14 cellular contexts compared by ENCODE assay signal in genomic region chr17:42687707-42688275, GRCh38. TPM values are rescaled to one million over a fixed set of nuclear protein-coding genes. Genes with fewer than 3 reads are reported as not detected.
DNase-seq lines count a peak whose midpoint lies in the region; ATAC-seq and TF ChIP-seq lines count a peak whose summit lies in the region.
"Had no signal": no experiment of that assay in that cellular context is flagged by ENCODE, and none has a peak within 500 bp of the region (broad histone marks: within the 10 kb centered on the region; RNA-seq: fewer than 3 reads in every experiment).

No MANE protein-coding gene starts in this region.

- no peaks in the 10 kb centered on the region for H3K9me3 Mint-ChIP-seq in endothelial cell (ENCODE audit: unreplicated experiment)
- H3K9me3 Mint-ChIP-seq: CD8-positive, alpha-beta memory T cell had no signal

- no peak for TF ChIP-seq CTCF in SK-N-SH (IDR thresholded peaks at IDR 0.05)
- no peak for TF ChIP-seq CTCF in endothelial cell (IDR thresholded peaks at IDR 0.05; ENCODE audit: unreplicated experiment)

- H3F3A ChIP-seq in SK-N-SH (replicated peaks; ENCODE audit: insufficient read depth) = no peaks in the 10 kb centered on the region

- H3K79me2 ChIP-seq in SK-N-SH (ENCODE audit: insufficient read depth) = peaks cover 5% of the 10 kb centered on the region

- TF ChIP-seq RAD21 in SK-N-SH (IDR thresholded peaks at IDR 0.05; ENCODE audit: low read length) = no peak

- POLR2A ChIA-PET in SK-N-SH (lab: Yijun Ruan, JAX) = interaction anchor here (1.2 kb wide), 1 partner anchor 11 kb away, joined by 3 read pairs; the partner anchor contains the start of gene PLEKHH3

- H4K20me1 ChIP-seq in SK-N-SH (ENCODE audit: insufficient read depth) = no peaks in the 10 kb centered on the region

- H3K9me2 ChIP-seq in SK-N-SH = no peaks in the 10 kb centered on the region

- peak overlapping the region; percentile 43 for H2BK5ac ChIP-seq in neuronal stem cell (ENCODE audit: low read length)

- H3K79me1 ChIP-seq in neuronal stem cell (ENCODE audit: low read depth, low read length) = peaks cover 1% of the 10 kb centered on the region

- H2BK12ac ChIP-seq in neuronal stem cell (ENCODE audit: low read length) = no peak overlapping the region

- H3K14ac ChIP-seq in neuronal stem cell (ENCODE audit: low read length) = no peak overlapping the region

- H3K4me2 ChIP-seq in SK-N-SH = no peak overlapping the region
- no peak overlapping the region for H3K4me2 ChIP-seq in neuronal stem cell (ENCODE audit: insufficient read depth, low read length, poor library complexity, severe bottlenecking)

- H3K9ac ChIP-seq in SK-N-SH = no peak overlapping the region
- H3K9ac ChIP-seq in neuronal stem cell (ENCODE audit: low read depth, low read length, poor library complexity) = no peak overlapping the region

- H3K9me3 ChIP-seq in SK-N-SH (no peaks in the 10 kb centered on the region), neuronal stem cell (replicated peaks in 1 of 2; ENCODE audit: control insufficient read depth in 2 of 2, insufficient read depth in 1 of 2, low read depth in 1 of 2, low read length in 2 of 2) (peaks cover 0 to 2% of the 10 kb centered on the region in 2 donors)
- H3K9me3 ChIP-seq: Caco-2 had no signal

- H2BK120ac ChIP-seq in neuronal stem cell (ENCODE audit: low read depth, low read length) = no peak overlapping the region

- H3K27ac Mint-ChIP-seq in endothelial cell (ENCODE audit: unreplicated experiment) = peak overlapping the region; percentile 36
- H3K27ac Mint-ChIP-seq: CD14-positive monocyte had no signal

- H4K8ac ChIP-seq in neuronal stem cell (ENCODE audit: low read depth, low read length) = no peak overlapping the region

- H2BK15ac ChIP-seq in neuronal stem cell (ENCODE audit: low read length) = no peak overlapping the region

- H3K4ac ChIP-seq in neuronal stem cell (ENCODE audit: low read length) = no peak overlapping the region

- H3K4me3 ChIP-seq in SK-N-SH (ENCODE audit: low read depth in 2 of 2, low read length in 1 of 2) (no peak overlapping the region), neuronal stem cell (ENCODE audit: low read length in 2 of 2) (no peak overlapping the region)

- CTCF ChIA-PET in SK-N-SH (lab: Yijun Ruan, JAX) = no interaction called here

- H3K36me3 ChIP-seq in SK-N-SH (replicated peaks in 1 of 2; ENCODE audit: control insufficient read depth in 1 of 2, insufficient read depth in 2 of 2, low read length in 1 of 2) = peaks cover 8 to 46% of the 10 kb centered on the region in 2 experiments
- H3K36me3 ChIP-seq in neuronal stem cell (replicated peaks in 1 of 2; ENCODE audit: control insufficient read depth in 2 of 2, insufficient read depth in 2 of 2, low read length in 2 of 2) = peaks cover 37 to 87% of the 10 kb centered on the region in 2 donors

- H3K36me3 Mint-ChIP-seq in endothelial cell (ENCODE audit: low read depth, unreplicated experiment) = peaks cover 14% of the 10 kb centered on the region
- H3K36me3 Mint-ChIP-seq: CD8-positive, alpha-beta memory T cell had no signal

- peak; percentile 20 for DNase-seq in SK-N-SH
- no peak for DNase-seq in endothelial cell (ENCODE audit: low spot score)
- no peak for DNase-seq in neuronal stem cell (ENCODE audit: low spot score)
- no peak for DNase-seq in HuH-7.5 (ENCODE audit: low spot score)
- no peak for DNase-seq in stimulated activated CD4-positive, alpha-beta T cell treated with anti-CD3 and anti-CD28 coated beads, Interleukin-2, amount 100 ng/mL, for 24 hours
- DNase-seq in T-helper 9 cell = no peak
- DNase-seq: Caco-2; CD8-positive, alpha-beta memory T cell; DND-41; GF-D8; IMR-90 had no signal

- H3K27ac ChIP-seq in SK-N-SH (ENCODE audit: low read depth in 2 of 2, low read length in 1 of 2) = no peak overlapping the region
- H3K27ac ChIP-seq in neuronal stem cell (replicated peaks; ENCODE audit: low read length) = no peak overlapping the region
- H3K27ac ChIP-seq: 22Rv1 had no signal

- TF ChIP-seq EP300 in SK-N-SH (IDR thresholded peaks at IDR 0.05; ENCODE audit: borderline replicate concordance in 1 of 2, low read depth in 1 of 2, low read length in 1 of 2) = no peak

- WGBS in SK-N-SH (ENCODE audit: low lambda C conversion rate) = 96% methylated on average over 26 of the region's 27 CpGs
- WGBS in neuronal stem cell (ENCODE audit: extremely low coverage in 2 of 2, insufficient read length in 2 of 2, insufficient replicate concordance in 1 of 2), 2 donors = no CpG with 5 or more reads among the region's 27 CpGs

- H3K27me3 Mint-ChIP-seq in endothelial cell (ENCODE audit: unreplicated experiment) = peaks cover 23% of the 10 kb centered on the region

- no peak for ATAC-seq in SK-N-SH treated with all-trans-retinoic acid at 6 μM for 48 hours

- no peak overlapping the region for H3K23ac ChIP-seq in neuronal stem cell (ENCODE audit: low read depth, low read length, poor library complexity)

- no peak overlapping the region for H2AFZ ChIP-seq in SK-N-SH (ENCODE audit: low read depth)
- H2AFZ ChIP-seq in neuronal stem cell (ENCODE audit: low read length) = no peak overlapping the region

- peaks cover 0 to 10% of the 10 kb centered on the region in 2 experiments; a peak in 1 of 4 replicates for H3K4me1 ChIP-seq in SK-N-SH (ENCODE audit: control insufficient read depth in 1 of 2, insufficient read depth in 2 of 2, low read depth in 1 of 2, low read length in 1 of 2)
- H3K4me1 ChIP-seq in neuronal stem cell (ENCODE audit: control insufficient read depth in 2 of 2, insufficient read depth in 1 of 2, low read depth in 1 of 2, low read length in 2 of 2) = peaks cover 4 to 6% of the 10 kb centered on the region in 2 donors

- no peak overlapping the region for H3K18ac ChIP-seq in neuronal stem cell (ENCODE audit: low read length)

- H3K4me3 Mint-ChIP-seq in endothelial cell (ENCODE audit: unreplicated experiment) = no peak overlapping the region
- H3K4me3 Mint-ChIP-seq: CD14-positive monocyte; CD8-positive, alpha-beta memory T cell had no signal

- no peak overlapping the region for H4K91ac ChIP-seq in neuronal stem cell (ENCODE audit: low read depth, low read length, poor library complexity)

- H2AK5ac ChIP-seq in neuronal stem cell (ENCODE audit: low read depth, low read length) = no peak overlapping the region

- H3K27me3 ChIP-seq in SK-N-SH (ENCODE audit: insufficient read depth) (no peaks in the 10 kb centered on the region), neuronal stem cell (ENCODE audit: control insufficient read depth in 3 of 3, insufficient read depth in 3 of 3, low read depth in 1 of 3, low read length in 3 of 3) (peaks cover 0 to 3% (median 0%) of the 10 kb centered on the region in 3 experiments)

- H3K4me1 Mint-ChIP-seq in endothelial cell (ENCODE audit: unreplicated experiment) = peaks cover 26% of the 10 kb centered on the region

TF ChIP-seq in SK-N-SH, 30 proteins besides CTCF, POLR2A, EP300 and RAD21 (continues in another document):
- no peak for TF ChIP-seq PBX3 (IDR thresholded peaks at IDR 0.05)
- no peak for TF ChIP-seq FOXJ3 (CRISPR knock-in tag; IDR thresholded peaks at IDR 0.05)

TF ChIP-seq in SK-N-SH treated with all-trans-retinoic acid at 6 μM for 48 hours, 23 proteins besides CTCF, POLR2A, EP300 and RAD21 (continues in another document):
- TF ChIP-seq RARB (CRISPR knock-in tag; IDR thresholded peaks at IDR 0.05) (no peak), ESRRG (CRISPR knock-in tag; IDR thresholded peaks at IDR 0.05) (no peak), PPARA (CRISPR knock-in tag; IDR thresholded peaks at IDR 0.05; ENCODE audit: borderline replicate concordance) (no peak), ZNF8 (CRISPR knock-in tag; IDR thresholded peaks at IDR 0.05) (no peak), ZC3H10 (CRISPR knock-in tag; IDR thresholded peaks at IDR 0.05) (no peak)
- TF ChIP-seq, protein P1, sequence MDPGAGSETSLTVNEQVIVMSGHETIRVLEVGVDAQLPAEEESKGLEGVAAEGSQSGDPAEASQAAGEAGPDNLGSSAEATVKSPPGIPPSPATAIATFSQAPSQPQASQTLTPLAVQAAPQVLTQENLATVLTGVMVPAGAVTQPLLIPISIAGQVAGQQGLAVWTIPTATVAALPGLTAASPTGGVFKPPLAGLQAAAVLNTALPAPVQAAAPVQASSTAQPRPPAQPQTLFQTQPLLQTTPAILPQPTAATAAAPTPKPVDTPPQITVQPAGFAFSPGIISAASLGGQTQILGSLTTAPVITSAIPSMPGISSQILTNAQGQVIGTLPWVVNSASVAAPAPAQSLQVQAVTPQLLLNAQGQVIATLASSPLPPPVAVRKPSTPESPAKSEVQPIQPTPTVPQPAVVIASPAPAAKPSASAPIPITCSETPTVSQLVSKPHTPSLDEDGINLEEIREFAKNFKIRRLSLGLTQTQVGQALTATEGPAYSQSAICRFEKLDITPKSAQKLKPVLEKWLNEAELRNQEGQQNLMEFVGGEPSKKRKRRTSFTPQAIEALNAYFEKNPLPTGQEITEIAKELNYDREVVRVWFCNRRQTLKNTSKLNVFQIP (CRISPR knock-in tag; IDR thresholded peaks at IDR 0.05; ENCODE audit: borderline replicate concordance, low read depth) = no peak

RNA-seq across cellular contexts. Expression of gene CNTNAP1, which starts 5.5 kb away (rescaled TPM):
- polyA plus RNA-seq in SK-N-SH (2012; rRNA removed) = 74.3 and 92.7 TPM in 2 replicates
- polyA plus RNA-seq in SK-N-SH (2012; cell fraction: cytosol; rRNA removed) = 31.9 and 45.9 TPM in 2 replicates
- 213 and 214 TPM in 2 replicates for polyA plus RNA-seq in SK-N-SH (2012; cell fraction: nucleus; rRNA removed)
- 8.9 TPM for total RNA-seq in endothelial cell (ENCODE audit: unreplicated experiment)
- 6.1 TPM for polyA plus RNA-seq in neuronal stem cell (2013, experiment 1 of 2)
- 5.9 TPM for polyA plus RNA-seq in neuronal stem cell (2013, experiment 2 of 2)

RNA-seq across cellular contexts. Expression of gene CCR10, which starts 6.1 kb away (rescaled TPM):
- 2.2 and 3.1 TPM in 2 replicates for polyA plus RNA-seq in SK-N-SH (2012; rRNA removed)
- 1.2 and 1.7 TPM in 2 replicates for polyA plus RNA-seq in SK-N-SH (2012; cell fraction: cytosol; rRNA removed)
- polyA plus RNA-seq in SK-N-SH (2012; cell fraction: nucleus; rRNA removed) = 11.5 and 25.8 TPM in 2 replicates
- total RNA-seq in endothelial cell (ENCODE audit: unreplicated experiment) = 1.2 TPM
- polyA plus RNA-seq in neuronal stem cell (2013, experiment 1 of 2) = 1.9 TPM
- 1.8 TPM for polyA plus RNA-seq in neuronal stem cell (2013, experiment 2 of 2)

RNA-seq across cellular contexts. Expression of gene PLEKHH3, which starts 11.0 kb away (rescaled TPM):
- polyA plus RNA-seq in SK-N-SH (2012; rRNA removed) = 9.8 and 12.8 TPM in 2 replicates
- 5.9 and 8.6 TPM in 2 replicates for polyA plus RNA-seq in SK-N-SH (2012; cell fraction: cytosol; rRNA removed)
- polyA plus RNA-seq in SK-N-SH (2012; cell fraction: nucleus; rRNA removed) = 22.9 and 29.8 TPM in 2 replicates
- total RNA-seq in endothelial cell (ENCODE audit: unreplicated experiment) = 25.2 TPM
- 17.1 TPM for polyA plus RNA-seq in neuronal stem cell (2013, experiment 1 of 2)
- polyA plus RNA-seq in neuronal stem cell (2013, experiment 2 of 2) = 17.9 TPM
- polyA plus RNA-seq: CD8-positive, alpha-beta memory T cell had no signal

RNA-seq across cellular contexts. Expression of gene TUBG2, which starts 28.7 kb away (rescaled TPM):
- 27.6 and 33.9 TPM in 2 replicates for polyA plus RNA-seq in SK-N-SH (2012; rRNA removed)
- 14.4 and 21.3 TPM in 2 replicates for polyA plus RNA-seq in SK-N-SH (2012; cell fraction: cytosol; rRNA removed)
- polyA plus RNA-seq in SK-N-SH (2012; cell fraction: nucleus; rRNA removed) = 210 and 236 TPM in 2 replicates
- 19.7 TPM for total RNA-seq in endothelial cell (ENCODE audit: unreplicated experiment)
- 19.4 TPM for polyA plus RNA-seq in neuronal stem cell (2013, experiment 1 of 2)
- 19.8 TPM for polyA plus RNA-seq in neuronal stem cell (2013, experiment 2 of 2)

RNA-seq across cellular contexts. Expression of gene EZH1, which starts 57.0 kb away (rescaled TPM):
- 28.6 and 42.9 TPM in 2 replicates for polyA plus RNA-seq in SK-N-SH (2012; rRNA removed)
- 13.3 and 14.4 TPM in 2 replicates for polyA plus RNA-seq in SK-N-SH (2012; cell fraction: cytosol; rRNA removed)
- 129 and 190 TPM in 2 replicates for polyA plus RNA-seq in SK-N-SH (2012; cell fraction: nucleus; rRNA removed)
- total RNA-seq in endothelial cell (ENCODE audit: unreplicated experiment) = 31.7 TPM
- 17.8 TPM for polyA plus RNA-seq in neuronal stem cell (2013, experiment 1 of 2)
- polyA plus RNA-seq in neuronal stem cell (2013, experiment 2 of 2) = 17.9 TPM
